In genomic region chr5:164597293-164597900, GRCh38 we compare ENCODE assay signal across 10 cellular contexts.
A peak's percentile ranks its signal among the peaks of the same experiment; 100 is the strongest.
DNase-seq lines count a peak whose midpoint lies in the region; ATAC-seq and TF ChIP-seq lines count a peak whose summit lies in the region.
"Had no signal": no experiment of that assay in that cellular context is flagged by ENCODE, and none has a peak within 500 bp of the region (broad histone marks: within the 10 kb centered on the region; RNA-seq: fewer than 3 reads in every experiment).

No MANE protein-coding gene starts in this region.

- no peaks in the 10 kb centered on the region for H3K4me1 Mint-ChIP-seq in activated CD8-positive, alpha-beta memory T cell treated with anti-CD3 and anti-CD28 coated beads, Interleukin-2, amount 10 ng/mL, durations not matched to agents 7 days and 5 days
- no peaks in the 10 kb centered on the region for H3K4me1 Mint-ChIP-seq in CD8-positive, alpha-beta T cell (ENCODE audit: low read depth)
- H3K4me1 Mint-ChIP-seq: activated B cell treated with CpG ODN at 0.5 μM for 24 hours had no signal

- ATAC-seq in HG02973 (IDR thresholded peaks at IDR 0.05; ENCODE audit: unreplicated experiment), result peak; percentile 88
- no peak for ATAC-seq in activated CD8-positive, alpha-beta memory T cell treated with anti-CD3 and anti-CD28 coated beads, Interleukin-2, amount 10 ng/mL, durations not matched to agents 7 days and 5 days
- no peak for ATAC-seq in CD8-positive, alpha-beta T cell

- intact Hi-C loops in CD8-positive, alpha-beta T cell (cut with DNase I, micrococcal nuclease), result no loop called here

- no peaks in the 10 kb centered on the region for H3K4me1 ChIP-seq in CD8-positive, alpha-beta T cell (ENCODE audit: insufficient read depth, low read length)
- H3K4me1 ChIP-seq: BLaER1 treated with 17β-estradiol and CSF1 and Interleukin-3, amounts not matched to agents 10 nM and 100 nM had no signal

- TF ChIP-seq CTCF in retinal pigment epithelial cell (conservative IDR thresholded peaks at IDR 0.05; ENCODE audit: low read depth, low read length), result peak; percentile 51
- TF ChIP-seq CTCF in CD8-positive, alpha-beta T cell (IDR thresholded peaks at IDR 0.05), result no peak

- H3K4me3 ChIP-seq in retinal pigment epithelial cell (ENCODE audit: low read length), result no peak overlapping the region
- H3K4me3 ChIP-seq in CD8-positive, alpha-beta T cell (ENCODE audit: low read depth, low read length), result no peak overlapping the region
- H3K4me3 ChIP-seq: BLaER1 treated with 17β-estradiol and CSF1 and Interleukin-3, amounts not matched to agents 10 nM and 100 nM had no signal

- POLR2A ChIA-PET in CD8-positive, alpha-beta T cell (lab: Charles Lee), result no interaction called here

- no peaks in the 10 kb centered on the region for H3K9me3 ChIP-seq in CD8-positive, alpha-beta T cell (ENCODE audit: low read length)

- H3K9me3 Mint-ChIP-seq in activated CD8-positive, alpha-beta memory T cell treated with anti-CD3 and anti-CD28 coated beads, Interleukin-2, amount 10 ng/mL, durations not matched to agents 7 days and 5 days (ENCODE audit: low read depth), result peaks cover 11% of the 10 kb centered on the region
- H3K9me3 Mint-ChIP-seq in CD8-positive, alpha-beta T cell, result peaks cover 10% of the 10 kb centered on the region
- H3K9me3 Mint-ChIP-seq: activated B cell treated with CpG ODN at 0.5 μM for 24 hours had no signal

- no peaks in the 10 kb centered on the region for H3K36me3 Mint-ChIP-seq in activated CD8-positive, alpha-beta memory T cell treated with anti-CD3 and anti-CD28 coated beads, Interleukin-2, amount 10 ng/mL, durations not matched to agents 7 days and 5 days
- no peaks in the 10 kb centered on the region for H3K36me3 Mint-ChIP-seq in CD8-positive, alpha-beta T cell

- H3K27ac ChIP-seq in CD8-positive, alpha-beta T cell (ENCODE audit: low read depth, low read length), result no peak overlapping the region
- H3K27ac ChIP-seq: BLaER1 treated with 17β-estradiol and CSF1 and Interleukin-3, amounts not matched to agents 10 nM and 100 nM had no signal

- CTCF ChIA-PET in activated CD8-positive, alpha-beta memory T cell treated with anti-CD3 and anti-CD28 coated beads, Interleukin-2, amount 10 ng/mL, durations not matched to agents 7 days and 5 days (lab: Charles Lee), result no interaction called here
- CTCF ChIA-PET in CD8-positive, alpha-beta T cell (lab: Charles Lee), result no interaction called here

- H3K27ac Mint-ChIP-seq in activated CD8-positive, alpha-beta memory T cell treated with anti-CD3 and anti-CD28 coated beads, Interleukin-2, amount 10 ng/mL, durations not matched to agents 7 days and 5 days, result no peak overlapping the region
- no peak overlapping the region for H3K27ac Mint-ChIP-seq in CD8-positive, alpha-beta T cell
- H3K27ac Mint-ChIP-seq: activated B cell treated with CpG ODN at 0.5 μM for 24 hours had no signal

- no peaks in the 10 kb centered on the region for H3K27me3 Mint-ChIP-seq in activated CD8-positive, alpha-beta memory T cell treated with anti-CD3 and anti-CD28 coated beads, Interleukin-2, amount 10 ng/mL, durations not matched to agents 7 days and 5 days
- no peaks in the 10 kb centered on the region for H3K27me3 Mint-ChIP-seq in CD8-positive, alpha-beta T cell (ENCODE audit: low read depth)
- H3K27me3 Mint-ChIP-seq: activated B cell treated with CpG ODN at 0.5 μM for 24 hours had no signal

- H3K4me3 Mint-ChIP-seq in activated CD8-positive, alpha-beta memory T cell treated with anti-CD3 and anti-CD28 coated beads, Interleukin-2, amount 10 ng/mL, durations not matched to agents 7 days and 5 days, result no peak overlapping the region
- no peak overlapping the region for H3K4me3 Mint-ChIP-seq in CD8-positive, alpha-beta T cell
- H3K4me3 Mint-ChIP-seq: activated B cell treated with CpG ODN at 0.5 μM for 24 hours had no signal

- H3K27me3 ChIP-seq in CD8-positive, alpha-beta T cell (ENCODE audit: insufficient read depth, low read length), result no peaks in the 10 kb centered on the region
- H3K27me3 ChIP-seq: BLaER1 treated with 17β-estradiol and CSF1 and Interleukin-3, amounts not matched to agents 10 nM and 100 nM had no signal

- peak; percentile 9 for DNase-seq in NK-92 treated with Interleukin-12 subunit alpha and Interleukin-12 subunit beta, amount 100 ng/mL, for 24 hours (lab: John Stamatoyannopoulos, UW)
- DNase-seq in NK-92 (lab: John Stamatoyannopoulos, UW; ENCODE audit: unreplicated experiment), result no peak
- DNase-seq in RPMI8226, result peak; percentile 49
- no peak for DNase-seq in retinal pigment epithelial cell (ENCODE audit: low read depth)
- DNase-seq in DMS153 (lab: John Stamatoyannopoulos, UW), result no peak
- no peak for DNase-seq in activated CD8-positive, alpha-beta memory T cell treated with anti-CD3 and anti-CD28 coated beads, Interleukin-2, amount 10 ng/mL, durations not matched to agents 7 days and 5 days
- no peak for DNase-seq in CD8-positive, alpha-beta T cell
- DNase-seq: activated B cell treated with CpG ODN at 0.5 μM for 24 hours had no signal

- H3K36me3 ChIP-seq in CD8-positive, alpha-beta T cell (ENCODE audit: insufficient read depth, low read length), result no peaks in the 10 kb centered on the region
- H3K36me3 ChIP-seq: BLaER1 treated with 17β-estradiol and CSF1 and Interleukin-3, amounts not matched to agents 10 nM and 100 nM had no signal

Comparison
In these comparisons a context has a peak if more than half of its experiments do, and no peak if none do; other contexts are left out.
1. DNase-seq: peak in NK-92 treated with Interleukin-12 subunit alpha and Interleukin-12 subunit beta, amount 100 ng/mL, for 24 hours (single experiment) and RPMI8226 (single experiment); none in NK-92 (single experiment), retinal pigment epithelial cell (single experiment), DMS153 (single experiment), activated CD8-positive, alpha-beta memory T cell treated with anti-CD3 and anti-CD28 coated beads, Interleukin-2, amount 10 ng/mL, durations not matched to agents 7 days and 5 days (single experiment) and CD8-positive, alpha-beta T cell (0 of 7).